ENCODE assay signal across 15 cellular contexts in the genomic region with DNA sequence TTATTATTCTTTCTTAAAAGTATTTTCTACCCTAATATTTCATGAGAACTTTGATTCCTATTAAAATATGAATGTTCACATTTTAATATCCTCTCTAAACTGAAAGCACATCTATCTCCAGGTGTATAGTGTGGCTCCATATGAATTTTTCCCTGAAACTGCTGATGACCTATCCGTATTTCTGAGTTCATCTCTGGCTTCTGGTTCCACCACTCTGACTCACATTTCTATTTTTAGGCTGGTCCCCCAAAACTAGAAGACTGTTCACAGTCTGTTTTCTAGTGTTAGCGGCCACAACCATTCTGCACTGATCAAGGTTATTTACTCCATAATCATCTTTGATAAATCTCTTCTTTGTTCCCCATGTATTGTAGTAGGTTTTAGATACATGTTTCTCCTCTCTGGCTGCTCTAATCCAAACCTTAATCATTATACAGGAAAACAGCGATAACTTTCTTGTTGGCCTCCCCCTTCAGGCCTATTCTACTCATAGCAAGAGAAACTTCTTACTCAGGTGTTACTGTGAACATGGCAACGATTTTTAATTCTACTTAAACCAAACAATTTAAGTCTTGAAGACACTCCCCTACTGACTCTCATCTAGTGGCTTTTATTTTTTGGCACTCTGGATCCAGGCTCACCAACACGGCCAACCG. TPM values are rescaled to one million over a fixed set of nuclear protein-coding genes. Genes with fewer than 3 reads are reported as not detected.
DNase-seq lines count a peak whose midpoint lies in the region; ATAC-seq and TF ChIP-seq lines count a peak whose summit lies in the region.
"Had no signal": no experiment of that assay in that cellular context is flagged by ENCODE, and none has a peak within 500 bp of the region (broad histone marks: within the 10 kb centered on the region; RNA-seq: fewer than 3 reads in every experiment).

No MANE protein-coding gene starts in this region.

- H3K27me3 ChIP-seq in IMR-90 (ENCODE audit: control insufficient read depth, insufficient read depth, low read length) (no peaks in the 10 kb centered on the region), colonic mucosa (no peaks in the 10 kb centered on the region)
- H3K27me3 ChIP-seq: body of pancreas had no signal

- POLR2A ChIA-PET in activated CD8-positive, alpha-beta T cell treated with anti-CD3 and anti-CD28 coated beads for 36 hours (lab: Charles Lee) = interaction anchor here (1.3 kb wide), 1 partner anchor 8 kb away, joined by 4 read pairs; no protein-coding TSS in a partner anchor
- POLR2A ChIA-PET in activated CD8-positive, alpha-beta T cell treated with anti-CD3 and anti-CD28 coated beads, Interleukin-2, amount 10 ng/mL, durations not matched to agents 7 days and 5 days (lab: Charles Lee) = no interaction called here
- POLR2A ChIA-PET in IMR-90 (lab: Charles Lee; ENCODE audit: unreplicated experiment) = no interaction called here

- H4K20me1 ChIP-seq in IMR-90 (ENCODE audit: insufficient read depth, low read length) = no peaks in the 10 kb centered on the region; the same call in 1 of the 2 replicates

- DNase-seq in activated CD8-positive, alpha-beta T cell treated with anti-CD3 and anti-CD28 coated beads for 36 hours = no peak
- no peak for DNase-seq in activated CD8-positive, alpha-beta T cell treated with anti-CD3 and anti-CD28 coated beads, Interleukin-2, amount 10 ng/mL, durations not matched to agents 7 days and 5 days
- DNase-seq in IMR-90 (no peak), astrocyte of the spinal cord (ENCODE audit: low read depth, low spot score) (no peak), progenitor cell of endocrine pancreas (ENCODE audit: low spot score, unreplicated experiment) (no peak), colonic mucosa (no peak), activated gamma-delta T cell treated with Interleukin-2 at 50 U/mL for 16 hours (no peak), islet precursor cell (no peak)
- DNase-seq: activated CD4-positive, alpha-beta T cell treated with anti-CD3 and anti-CD28 coated beads, Interleukin-2, amount 50 U/mL, for 4 hours; body of pancreas; H7; NCI-H510A; nephron progenitor cell; SHP77 treated with DMSO at 0.1 percent for 48 hours; stimulated activated CD8-positive, alpha-beta memory T cell treated with anti-CD3 and anti-CD28 coated beads, Interleukin-4, amount 100 ng/mL, for 48 hours had no signal

- H3K27ac ChIP-seq in IMR-90 (ENCODE audit: insufficient read depth, low read length) (no peak overlapping the region), colonic mucosa (no peak overlapping the region)
- H3K27ac ChIP-seq: body of pancreas had no signal

- H3K79me1 ChIP-seq in IMR-90 (ENCODE audit: low read depth in 1 of 2, low read length in 2 of 2) = peaks cover 28 to 33% of the 10 kb centered on the region in 2 experiments

- H4K8ac ChIP-seq in IMR-90 (ENCODE audit: low read depth in 2 of 2, low read length in 2 of 2) = no peak overlapping the region

- BruUV-seq in IMR-90 (replicated peaks; lab: Mats Ljungman, UMichigan) = no TSS peak

- no peak for TF ChIP-seq POLR2A in IMR-90 (IDR thresholded peaks at IDR 0.05; ENCODE audit: low read depth, low read length)

- H3K23ac ChIP-seq in IMR-90 (ENCODE audit: low read depth, low read length) = no peak overlapping the region

- intact Hi-C loops in activated CD8-positive, alpha-beta T cell treated with anti-CD3 and anti-CD28 coated beads for 36 hours (cut with micrococcal nuclease) = no loop called here
- intact Hi-C loops in IMR-90 (cut with micrococcal nuclease) (no loop called here), colonic mucosa (cut with DNase I) (loop anchor here (10.0 kb wide), 1 partner anchor 504 kb away; no protein-coding TSS in a partner anchor)

- no peak for TF ChIP-seq RAD21 in IMR-90 (IDR thresholded peaks at IDR 0.05; ENCODE audit: low read length)

- dilution Hi-C loops in IMR-90 (cut with HindIII; ENCODE audit: low sequenced_read_pairs, unreplicated experiment) = no loop called here

- H2BK5ac ChIP-seq in IMR-90 (ENCODE audit: low read depth, low read length, poor library complexity, severe bottlenecking) = no peak overlapping the region

- H3K27ac Mint-ChIP-seq in activated CD8-positive, alpha-beta T cell treated with anti-CD3 and anti-CD28 coated beads for 36 hours = no peak overlapping the region
- no peak overlapping the region for H3K27ac Mint-ChIP-seq in activated CD8-positive, alpha-beta T cell treated with anti-CD3 and anti-CD28 coated beads, Interleukin-2, amount 10 ng/mL, durations not matched to agents 7 days and 5 days
- no peak overlapping the region for H3K27ac Mint-ChIP-seq in progenitor cell of endocrine pancreas
- H3K27ac Mint-ChIP-seq: nephron progenitor cell had no signal

- peak; percentile 51 for ATAC-seq in activated CD8-positive, alpha-beta T cell treated with anti-CD3 and anti-CD28 coated beads for 36 hours
- ATAC-seq in activated CD8-positive, alpha-beta T cell treated with anti-CD3 and anti-CD28 coated beads, Interleukin-2, amount 10 ng/mL, durations not matched to agents 7 days and 5 days = no peak
- no peak for ATAC-seq in IMR-90 (ENCODE audit: low read depth)
- ATAC-seq: body of pancreas had no signal

- no peak overlapping the region for H4K91ac ChIP-seq in IMR-90 (ENCODE audit: insufficient read depth, low read depth, low read length)

- no peak for TF ChIP-seq CTCF in activated CD8-positive, alpha-beta T cell treated with anti-CD3 and anti-CD28 coated beads for 36 hours (IDR thresholded peaks at IDR 0.05)
- TF ChIP-seq CTCF in IMR-90 (conservative IDR thresholded peaks at IDR 0.05; ENCODE audit: low read depth, low read length) (0 out of 2 replicates have a peak, but pooled peaks have one; percentile 5), astrocyte of the spinal cord (IDR thresholded peaks at IDR 0.05; ENCODE audit: low read depth, low read length) (peak; percentile 40), progenitor cell of endocrine pancreas (IDR thresholded peaks at IDR 0.05; ENCODE audit: unreplicated experiment) (peak; percentile 28), colonic mucosa (IDR thresholded peaks at IDR 0.05) (no peak)

- H3K9me3 ChIP-seq in IMR-90 (ENCODE audit: control insufficient read depth, insufficient read depth, low read length) = peaks cover 7% of the 10 kb centered on the region
- no peaks in the 10 kb centered on the region for H3K9me3 ChIP-seq in colonic mucosa
- H3K9me3 ChIP-seq: body of pancreas had no signal

- H2BK15ac ChIP-seq in IMR-90 (ENCODE audit: low read depth, low read length) = no peak overlapping the region

- no peak overlapping the region for H3K9ac ChIP-seq in IMR-90 (ENCODE audit: low read depth, low read length)
- no peak overlapping the region for H3K9ac ChIP-seq in colonic mucosa (ENCODE audit: low read depth in 2 of 2, low read length in 2 of 2)

- H3K14ac ChIP-seq in IMR-90 (replicated peaks; ENCODE audit: low read depth, low read length) = no peak overlapping the region

- peaks cover 4% of the 10 kb centered on the region; the same call in 1 of the 2 replicates for H3K9me1 ChIP-seq in IMR-90 (ENCODE audit: insufficient read depth, low read length)

- H3K27me3 Mint-ChIP-seq in activated CD8-positive, alpha-beta T cell treated with anti-CD3 and anti-CD28 coated beads for 36 hours = no peaks in the 10 kb centered on the region
- no peaks in the 10 kb centered on the region for H3K27me3 Mint-ChIP-seq in activated CD8-positive, alpha-beta T cell treated with anti-CD3 and anti-CD28 coated beads, Interleukin-2, amount 10 ng/mL, durations not matched to agents 7 days and 5 days (ENCODE audit: low read depth)
- no peaks in the 10 kb centered on the region for H3K27me3 Mint-ChIP-seq in progenitor cell of endocrine pancreas

- H3K36me3 Mint-ChIP-seq in activated CD8-positive, alpha-beta T cell treated with anti-CD3 and anti-CD28 coated beads for 36 hours (ENCODE audit: low read depth) = peaks cover 73% of the 10 kb centered on the region
- peaks cover 75% of the 10 kb centered on the region for H3K36me3 Mint-ChIP-seq in activated CD8-positive, alpha-beta T cell treated with anti-CD3 and anti-CD28 coated beads, Interleukin-2, amount 10 ng/mL, durations not matched to agents 7 days and 5 days (ENCODE audit: low read depth)
- peaks cover 44% of the 10 kb centered on the region for H3K36me3 Mint-ChIP-seq in progenitor cell of endocrine pancreas (ENCODE audit: insufficient read depth)

- H3K4ac ChIP-seq in IMR-90 (ENCODE audit: low read depth, low read length) = no peak overlapping the region

- H3K36me3 ChIP-seq in IMR-90 (ENCODE audit: control insufficient read depth, insufficient read depth, low read length) = peaks cover 33% of the 10 kb centered on the region
- H3K36me3 ChIP-seq in colonic mucosa = peaks cover 4% of the 10 kb centered on the region

- H3K18ac ChIP-seq in IMR-90 (ENCODE audit: low read depth, low read length) = no peak overlapping the region

- no peak overlapping the region for H2AK9ac ChIP-seq in IMR-90 (replicated peaks; ENCODE audit: low read depth, low read length, poor library complexity)

- no peaks in the 10 kb centered on the region for H3K4me1 ChIP-seq in IMR-90 (ENCODE audit: control insufficient read depth, insufficient read depth, low read length)
- no peaks in the 10 kb centered on the region for H3K4me1 ChIP-seq in colonic mucosa

- CTCF ChIA-PET in activated CD8-positive, alpha-beta T cell treated with anti-CD3 and anti-CD28 coated beads for 36 hours (lab: Charles Lee) = no interaction called here
- CTCF ChIA-PET in activated CD8-positive, alpha-beta T cell treated with anti-CD3 and anti-CD28 coated beads, Interleukin-2, amount 10 ng/mL, durations not matched to agents 7 days and 5 days (lab: Charles Lee) = no interaction called here
- CTCF ChIA-PET in IMR-90 (lab: Yijun Ruan, JAX) = no interaction called here

- no peak overlapping the region for H2AFZ ChIP-seq in IMR-90 (replicated peaks; ENCODE audit: low read length, poor library complexity)

- H3K56ac ChIP-seq in IMR-90 (ENCODE audit: extremely low read depth, insufficient read depth, low read length) = no peak overlapping the region

- no peak overlapping the region for H4K5ac ChIP-seq in IMR-90 (ENCODE audit: low read depth, low read length)

- H3K4me2 ChIP-seq in IMR-90 (ENCODE audit: low read depth, low read length) = no peak overlapping the region

- H2AK5ac ChIP-seq in IMR-90 (ENCODE audit: low read depth, low read length) = no peak overlapping the region

- peaks cover 14% of the 10 kb centered on the region for H3K9me3 Mint-ChIP-seq in activated CD8-positive, alpha-beta T cell treated with anti-CD3 and anti-CD28 coated beads for 36 hours
- peaks cover 17% of the 10 kb centered on the region for H3K9me3 Mint-ChIP-seq in activated CD8-positive, alpha-beta T cell treated with anti-CD3 and anti-CD28 coated beads, Interleukin-2, amount 10 ng/mL, durations not matched to agents 7 days and 5 days (ENCODE audit: insufficient read depth)
- H3K9me3 Mint-ChIP-seq in progenitor cell of endocrine pancreas (ENCODE audit: low read depth) = peaks cover 15% of the 10 kb centered on the region

- no peak overlapping the region for H3K4me3 Mint-ChIP-seq in activated CD8-positive, alpha-beta T cell treated with anti-CD3 and anti-CD28 coated beads for 36 hours
- no peak overlapping the region for H3K4me3 Mint-ChIP-seq in activated CD8-positive, alpha-beta T cell treated with anti-CD3 and anti-CD28 coated beads, Interleukin-2, amount 10 ng/mL, durations not matched to agents 7 days and 5 days
- no peak overlapping the region for H3K4me3 Mint-ChIP-seq in progenitor cell of endocrine pancreas (ENCODE audit: low read depth)
- H3K4me3 Mint-ChIP-seq: nephron progenitor cell had no signal

- H3K4me3 ChIP-seq in IMR-90 (ENCODE audit: insufficient read depth, low read depth, low read length) (no peak overlapping the region), astrocyte of the spinal cord (ENCODE audit: low read depth, low read length) (no peak overlapping the region), colonic mucosa (no peak overlapping the region)
- H3K4me3 ChIP-seq: body of pancreas had no signal

- no peak overlapping the region for H2BK120ac ChIP-seq in IMR-90 (ENCODE audit: low read depth, low read length)

- WGBS in IMR-90 (ENCODE audit: extremely low coverage in 2 of 2, insufficient read length in 1 of 2), 2 experiments = 80% methylated on average over 2 of the region's 6 CpGs; no CpG with 5 or more reads in 1 of the 2 experiments

- in situ Hi-C loops in IMR-90 (cut with MboI; ENCODE audit: low sequenced_read_pairs) = no loop called here
- in situ Hi-C loops in astrocyte of the spinal cord (cut with HindIII; ENCODE audit: low sequenced_read_pairs) = no loop called here

- no peak overlapping the region for H2BK20ac ChIP-seq in IMR-90 (ENCODE audit: low read depth, low read length)

- peaks cover 19% of the 10 kb centered on the region for H3K4me1 Mint-ChIP-seq in activated CD8-positive, alpha-beta T cell treated with anti-CD3 and anti-CD28 coated beads for 36 hours (ENCODE audit: low read depth)
- peaks cover 15% of the 10 kb centered on the region for H3K4me1 Mint-ChIP-seq in activated CD8-positive, alpha-beta T cell treated with anti-CD3 and anti-CD28 coated beads, Interleukin-2, amount 10 ng/mL, durations not matched to agents 7 days and 5 days (ENCODE audit: low read depth)
- no peaks in the 10 kb centered on the region for H3K4me1 Mint-ChIP-seq in progenitor cell of endocrine pancreas (ENCODE audit: low read depth)
- H3K4me1 Mint-ChIP-seq: nephron progenitor cell had no signal

RNA-seq across cellular contexts. Expression of a gene that starts 12.8 kb away (rescaled TPM):
- 10 to 100 TPM; 63.7 to 65.1 TPM for total RNA-seq in activated CD8-positive, alpha-beta T cell treated with anti-CD3 and anti-CD28 coated beads for 36 hours
- 10 to 100 TPM; 69.3 to 76.2 TPM for total RNA-seq in activated CD8-positive, alpha-beta T cell treated with anti-CD3 and anti-CD28 coated beads, Interleukin-2, amount 10 ng/mL, durations not matched to agents 7 days and 5 days
- 48.0 and 53.2 TPM in 2 replicates for total RNA-seq in IMR-90 (2012; rRNA removed)
- polyA plus RNA-seq in IMR-90 (2012; rRNA removed) = 56.1 and 62.8 TPM in 2 replicates
- 34.3 and 54.9 TPM in 2 replicates for polyA plus RNA-seq in IMR-90 (2012; cell fraction: cytosol; rRNA removed)
- 111 and 118 TPM in 2 replicates for polyA plus RNA-seq in IMR-90 (2012; cell fraction: nucleus; rRNA removed; ENCODE audit: low replicate concordance)
- total RNA-seq in progenitor cell of endocrine pancreas = 46.5 and 52.6 TPM in 2 replicates
- 10 to 100 TPM; 29.8 to 44.6 TPM for total RNA-seq in colonic mucosa

Comparison
In these comparisons a context has a peak if more than half of its experiments do, and no peak if none do; other contexts are left out.
1. CTCF ChIP-seq: peak in IMR-90 (single experiment), astrocyte of the spinal cord (single experiment) and progenitor cell of endocrine pancreas (single experiment); none in activated CD8-positive, alpha-beta T cell treated with anti-CD3 and anti-CD28 coated beads for 36 hours (single experiment) and colonic mucosa (single experiment).